In genomic region chr5:39399135-39400036, GRCh38 we compare ENCODE assay signal across 8 cellular contexts. TPM values are rescaled to one million over a fixed set of nuclear protein-coding genes. Genes with fewer than 3 reads are reported as not detected.
DNase-seq lines count a peak whose midpoint lies in the region; ATAC-seq, FAIRE-seq and TF ChIP-seq lines count a peak whose summit lies in the region.

No MANE protein-coding gene starts in this region.

- H3K4me3 Mint-ChIP-seq in progenitor cell of endocrine pancreas (ENCODE audit: low read depth), result no peak overlapping the region

- no peaks in the 10 kb centered on the region for H3K9me3 Mint-ChIP-seq in progenitor cell of endocrine pancreas (ENCODE audit: low read depth)

- no peak for ATAC-seq in HG02870 (IDR thresholded peaks at IDR 0.05; ENCODE audit: unreplicated experiment)

- H3K27me3 Mint-ChIP-seq in progenitor cell of endocrine pancreas, result no peaks in the 10 kb centered on the region

- peak; percentile 66 for DNase-seq in Daoy (ENCODE audit: low read depth)
- peak; percentile 99 for DNase-seq in SK-MEL-5 (ENCODE audit: low read depth, low spot score)
- DNase-seq in fibroblast of the conjunctiva (ENCODE audit: low read depth), result peak; percentile 97
- no peak for DNase-seq in progenitor cell of endocrine pancreas (ENCODE audit: low spot score, unreplicated experiment)
- no peak for DNase-seq in GM12892 (ENCODE audit: insufficient read length)
- DNase-seq in NCI-H146 treated with DMSO at 0.1 percent for 48 hours (lab: John Stamatoyannopoulos, UW; ENCODE audit: unreplicated experiment), result no peak
- no peak for DNase-seq in D341Med (ENCODE audit: low spot score)

- peaks cover 36% of the 10 kb centered on the region for H3K4me1 Mint-ChIP-seq in progenitor cell of endocrine pancreas (ENCODE audit: low read depth)

- peaks cover 2% of the 10 kb centered on the region for H3K36me3 Mint-ChIP-seq in progenitor cell of endocrine pancreas (ENCODE audit: insufficient read depth)

- TF ChIP-seq CTCF in progenitor cell of endocrine pancreas (IDR thresholded peaks at IDR 0.05; ENCODE audit: unreplicated experiment), result no peak

- no peak for TF ChIP-seq POLR2A in GM12892 (IDR thresholded peaks at IDR 0.05; ENCODE audit: low read depth, low read length)

- peak overlapping the region; percentile 8 for H3K27ac Mint-ChIP-seq in progenitor cell of endocrine pancreas

- in situ Hi-C loops in SK-MEL-5 (cut with HindIII; ENCODE audit: low pct_unique_long_range_greater_than_20kb, low sequenced_read_pairs), result no loop called here

- no peak for FAIRE-seq in GM12892 (lab: Jason Lieb, UNC)

RNA-seq across cellular contexts. Expression of gene DAB2, which starts 25.4 kb away (rescaled TPM):
- total RNA-seq in Daoy (2014; rRNA removed; shearing (Covaris generic)), result 8.3 and 10.3 TPM in 2 replicates
- 221 and 253 TPM in 2 replicates for total RNA-seq in SK-MEL-5 (2014; rRNA removed; shearing (Covaris generic))
- 282 and 344 TPM in 2 replicates for polyA plus RNA-seq in SK-MEL-5 (2015; cell fraction: cytosol; rRNA removed)
- 546 and 630 TPM in 2 replicates for polyA plus RNA-seq in SK-MEL-5 (2015; cell fraction: nucleus; rRNA removed)
- 43.9 and 46.0 TPM in 2 replicates for total RNA-seq in progenitor cell of endocrine pancreas
- not detected for polyA plus RNA-seq in GM12892 (2012; ENCODE audit: missing spikeins)

RNA-seq across cellular contexts. Expression of gene C9, which starts 35.1 kb away (rescaled TPM):
- not detected in 2 replicates for total RNA-seq in Daoy (2014; rRNA removed; shearing (Covaris generic))
- total RNA-seq in SK-MEL-5 (2014; rRNA removed; shearing (Covaris generic)), result 0.03 and 0.05 TPM in 2 replicates
- polyA plus RNA-seq in SK-MEL-5 (2015; cell fraction: cytosol; rRNA removed), result 0.19 TPM in 1 of 2 replicates, not detected in the other
- polyA plus RNA-seq in SK-MEL-5 (2015; cell fraction: nucleus; rRNA removed), result not detected in 2 replicates
- not detected in 2 replicates for total RNA-seq in progenitor cell of endocrine pancreas
- not detected for polyA plus RNA-seq in GM12892 (2012; ENCODE audit: missing spikeins)

Comparison
In these comparisons a context has a peak if more than half of its experiments do, and no peak if none do; other contexts are left out.
1. DNase-seq: peak in Daoy (single experiment), SK-MEL-5 (single experiment) and fibroblast of the conjunctiva (single experiment); none in progenitor cell of endocrine pancreas (single experiment), GM12892 (single experiment), NCI-H146 treated with DMSO at 0.1 percent for 48 hours (single experiment) and D341Med (single experiment).